ENCODE assay signal across 9 cellular contexts in genomic region chr11:94400839-94401772, GRCh38. TPM values are rescaled to one million over a fixed set of nuclear protein-coding genes. Genes with fewer than 3 reads are reported as not detected.
A peak's percentile ranks its signal among the peaks of the same experiment; 100 is the strongest.
DNase-seq lines count a peak whose midpoint lies in the region; ATAC-seq and TF ChIP-seq lines count a peak whose summit lies in the region.
"Had no signal": no experiment of that assay in that cellular context is flagged by ENCODE, and none has a peak within 500 bp of the region (broad histone marks: within the 10 kb centered on the region; RNA-seq: fewer than 3 reads in every experiment).

TSS of gene GPR83 (minus strand) at chr11:94401419. CDS start at chr11:94401247, 172 bp downstream.

- intact Hi-C loops in thyroid gland (cut with DNase I) = no loop called here

- peaks cover 50% of the 10 kb centered on the region for H3K27me3 Mint-ChIP-seq in brain

- H3K9me3 ChIP-seq in thyroid gland = no peaks in the 10 kb centered on the region

- H3K27me3 ChIP-seq in thyroid gland = no peaks in the 10 kb centered on the region

- peak within 1 kb of the TSS; percentile 12 to 38 (median 29) for H3K4me3 ChIP-seq in thyroid gland (replicated peaks in 1 of 3)

- H3K27ac Mint-ChIP-seq in brain = peak within 1 kb of the TSS in 1 of 5 experiments; percentile 11

- peak within 1 kb of the TSS in 2 of 3 donors; percentile 9 to 24 for H3K27ac ChIP-seq in thyroid gland

- H3K36me3 ChIP-seq in thyroid gland = no peaks in the 10 kb centered on the region

- peak; percentile 4 for DNase-seq in activated CD4-positive, alpha-beta T cell treated with anti-CD3 and anti-CD28 coated beads for 48 hours
- no peak for DNase-seq in activated CD4-positive, alpha-beta T cell treated with anti-CD3 and anti-CD28 coated beads for 4 hours
- DNase-seq in kidney tubule cell (ENCODE audit: low spot score) = peak; percentile 8
- peak; percentile 68 to 73 for DNase-seq in thyroid gland
- no peak for DNase-seq in stimulated activated naive CD4-positive, alpha-beta T cell treated with Interleukin-2 at 50 U/mL for 16 hours (lab: John Stamatoyannopoulos, UW)
- no peak for DNase-seq in stimulated activated CD4-positive, alpha-beta T cell treated with anti-CD3 and anti-CD28 coated beads, Interleukin-4, amount 100 ng/mL, for 4 hours

- peaks cover 13% of the 10 kb centered on the region for H3K4me1 Mint-ChIP-seq in brain

- H3K4me1 ChIP-seq in thyroid gland = peaks cover 0 to 3% of the 10 kb centered on the region in 2 donors

- H3K4me3 Mint-ChIP-seq in brain = peak within 1 kb of the TSS; percentile 84 to 90 (median 88)
- H3K4me3 Mint-ChIP-seq: central memory CD8-positive, alpha-beta T cell had no signal

- peak in 1 of 2 donors; percentile 69 for TF ChIP-seq POLR2A in thyroid gland (IDR thresholded peaks at IDR 0.05)

- TF ChIP-seq CTCF in brain (conservative IDR thresholded peaks at IDR 0.05) = no peak
- TF ChIP-seq CTCF in thyroid gland (IDR thresholded peaks at IDR 0.05) = no peak

- 6 to 8% methylated on average over 17 to 29 of the region's 73 CpGs for WGBS in thyroid gland, 2 donors

- no peaks in the 10 kb centered on the region for H3K36me3 Mint-ChIP-seq in brain

- peaks cover 0 to 7% (median 4%) of the 10 kb centered on the region in 5 experiments for H3K9me3 Mint-ChIP-seq in brain

- ATAC-seq in HG03175 (IDR thresholded peaks at IDR 0.05; ENCODE audit: unreplicated experiment) = no peak

RNA-seq across cellular contexts. Expression of gene GPR83, which starts in this region (rescaled TPM):
- polyA plus RNA-seq in brain (ENCODE audit: insufficient read depth, low read depth, low replicate concordance) = 3.4 TPM
- 1 to 10 TPM in 3 of 4 donors, under 1 TPM in 1; 0.81 to 9.4 (median 4.4) TPM for total RNA-seq in thyroid gland

Comparison
In these comparisons a context has a peak if more than half of its experiments do, and no peak if none do; other contexts are left out.
1. DNase-seq: peak in activated CD4-positive, alpha-beta T cell treated with anti-CD3 and anti-CD28 coated beads for 48 hours (single experiment), kidney tubule cell (single experiment) and thyroid gland (2 of 2); none in activated CD4-positive, alpha-beta T cell treated with anti-CD3 and anti-CD28 coated beads for 4 hours (0 of 2), stimulated activated naive CD4-positive, alpha-beta T cell treated with Interleukin-2 at 50 U/mL for 16 hours (single experiment) and stimulated activated CD4-positive, alpha-beta T cell treated with anti-CD3 and anti-CD28 coated beads, Interleukin-4, amount 100 ng/mL, for 4 hours (0 of 2).